In the genomic region with DNA sequence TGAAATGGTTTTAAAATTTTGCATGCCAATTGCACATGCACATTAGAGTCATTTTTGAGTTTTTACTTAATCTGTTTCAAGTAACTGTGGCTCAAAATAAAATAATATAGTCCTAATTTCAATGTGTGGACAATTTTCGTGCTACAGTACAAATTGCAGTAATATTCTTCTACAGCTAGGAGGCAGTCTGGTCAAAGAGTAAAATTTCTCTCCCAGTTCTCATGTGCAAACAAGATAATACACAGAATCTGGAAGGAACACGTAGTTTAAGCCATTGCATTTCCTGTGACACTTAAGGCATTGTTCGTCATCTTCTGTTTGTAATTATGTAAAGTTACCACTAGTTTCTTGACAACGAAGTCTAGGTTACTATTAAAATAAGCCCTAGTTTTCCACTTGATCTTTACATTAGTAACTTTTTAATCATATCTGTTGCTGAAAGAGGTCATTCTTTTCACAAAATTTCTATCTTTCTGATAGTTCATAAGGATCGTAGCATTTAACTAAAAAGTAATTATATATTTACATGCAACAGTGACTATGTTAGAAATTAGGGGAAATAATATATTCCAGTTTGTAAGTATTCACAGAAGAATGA, we compare ENCODE assay signal across 9 cellular contexts. TPM values are rescaled to one million over a fixed set of nuclear protein-coding genes. Genes with fewer than 3 reads are reported as not detected.
DNase-seq lines count a peak whose midpoint lies in the region; ATAC-seq lines count a peak whose summit lies in the region.
"Had no signal": no experiment of that assay in that cellular context is flagged by ENCODE, and none has a peak within 500 bp of the region (broad histone marks: within the 10 kb centered on the region; RNA-seq: fewer than 3 reads in every experiment).

No MANE protein-coding gene starts in this region.

- WGBS in aorta, 2 donors: 39% methylated on average over 5 of the region's 5 CpGs

- H3K4me1 Mint-ChIP-seq in activated CD4-positive, alpha-beta T cell treated with anti-CD3 and anti-CD28 coated beads, Interleukin-2, amount 10 ng/mL, durations not matched to agents 7 days and 5 days: peaks cover 13% of the 10 kb centered on the region

- H3K27ac Mint-ChIP-seq in activated CD4-positive, alpha-beta T cell treated with anti-CD3 and anti-CD28 coated beads, Interleukin-2, amount 10 ng/mL, durations not matched to agents 7 days and 5 days: no peak overlapping the region

- H3K4me3 ChIP-seq in aorta (ENCODE audit: low read length in 2 of 2): no peak overlapping the region

- H3K27me3 Mint-ChIP-seq in activated CD4-positive, alpha-beta T cell treated with anti-CD3 and anti-CD28 coated beads, Interleukin-2, amount 10 ng/mL, durations not matched to agents 7 days and 5 days: no peaks in the 10 kb centered on the region

- H3K36me3 ChIP-seq in aorta (ENCODE audit: control insufficient read depth in 1 of 2, insufficient read depth in 2 of 2, low read length in 1 of 2): no peaks in the 10 kb centered on the region

- H3K36me3 Mint-ChIP-seq in activated CD4-positive, alpha-beta T cell treated with anti-CD3 and anti-CD28 coated beads, Interleukin-2, amount 10 ng/mL, durations not matched to agents 7 days and 5 days (ENCODE audit: low read depth): peaks cover 17% of the 10 kb centered on the region

- ATAC-seq in HG03060 (IDR thresholded peaks at IDR 0.05; ENCODE audit: low read depth, unreplicated experiment) (peak; percentile 46), left lobe of liver (peak; percentile 58), aorta (ENCODE audit: low FRiP score) (peak; percentile 79)

- no peaks in the 10 kb centered on the region for H3K9me3 ChIP-seq in aorta (ENCODE audit: control insufficient read depth, low read length)

- peak; percentile 24 for DNase-seq in activated CD4-positive, alpha-beta T cell treated with anti-CD3 and anti-CD28 coated beads, Interleukin-2, amount 10 ng/mL, durations not matched to agents 7 days and 5 days
- no peak for DNase-seq in activated CD4-positive, alpha-beta T cell treated with anti-CD3 and anti-CD28 coated beads for 4 hours
- DNase-seq in NCI-H748 (lab: John Stamatoyannopoulos, UW; ENCODE audit: unreplicated experiment) (peak; percentile 44), brain pericyte (ENCODE audit: low read depth, low spot score) (peak; percentile 13), left lobe of liver (ENCODE audit: low spot score) (no peak), aorta (no peak), GM19240 (ENCODE audit: insufficient read length, low spot score) (no peak)

- H3K27me3 ChIP-seq in aorta (ENCODE audit: control insufficient read depth in 1 of 2, insufficient read depth in 2 of 2, low read length in 1 of 2): no peaks in the 10 kb centered on the region

- CTCF ChIA-PET in activated CD4-positive, alpha-beta T cell treated with anti-CD3 and anti-CD28 coated beads, Interleukin-2, amount 10 ng/mL, durations not matched to agents 7 days and 5 days (lab: Charles Lee): interaction anchor here (0.6 to 1.4 kb wide), 2 partner anchors 364 to 430 kb away, joined by 3 read pairs; no protein-coding TSS in a partner anchor

- no peak overlapping the region for H3K4me3 Mint-ChIP-seq in activated CD4-positive, alpha-beta T cell treated with anti-CD3 and anti-CD28 coated beads, Interleukin-2, amount 10 ng/mL, durations not matched to agents 7 days and 5 days

- no peaks in the 10 kb centered on the region for H3K4me1 ChIP-seq in aorta (ENCODE audit: control insufficient read depth in 1 of 2, insufficient read depth in 2 of 2, low read length in 2 of 2)

- intact Hi-C loops in aorta (cut with DNase I): loop anchor here (10.0 kb wide), 1 partner anchor 580 kb away; no protein-coding TSS in a partner anchor

- H3K27ac ChIP-seq in aorta (ENCODE audit: low read depth in 1 of 2, low read length in 2 of 2): no peak overlapping the region

- POLR2A ChIA-PET in activated CD4-positive, alpha-beta T cell treated with anti-CD3 and anti-CD28 coated beads, Interleukin-2, amount 10 ng/mL, durations not matched to agents 7 days and 5 days (lab: Charles Lee): no interaction called here

- no peaks in the 10 kb centered on the region for H3K9me3 Mint-ChIP-seq in activated CD4-positive, alpha-beta T cell treated with anti-CD3 and anti-CD28 coated beads, Interleukin-2, amount 10 ng/mL, durations not matched to agents 7 days and 5 days

RNA-seq across cellular contexts. Expression of a gene that starts 28.9 kb away (rescaled TPM):
- total RNA-seq in activated CD4-positive, alpha-beta T cell treated with anti-CD3 and anti-CD28 coated beads, Interleukin-2, amount 10 ng/mL, durations not matched to agents 7 days and 5 days: 10 to 100 TPM; 12.4 to 13.3 TPM
- total RNA-seq in left lobe of liver (12.3 TPM), aorta (10 to 100 TPM; 18.2 to 22.6 TPM)
- polyA plus RNA-seq in aorta: 10 to 100 TPM in 1 of 2 donors, 1 to 10 TPM in 1; 6.0 to 14.9 TPM

RNA-seq across cellular contexts. Expression of a gene that starts 29.5 kb away (rescaled TPM):
- 100 to 1,000 TPM; 165 to 167 TPM for total RNA-seq in activated CD4-positive, alpha-beta T cell treated with anti-CD3 and anti-CD28 coated beads, Interleukin-2, amount 10 ng/mL, durations not matched to agents 7 days and 5 days
- total RNA-seq in left lobe of liver (27.2 TPM), aorta (100 to 1,000 TPM in 1 of 2 donors, 10 to 100 TPM in 1; 86.2 to 113 TPM)
- polyA plus RNA-seq in aorta: 10 to 100 TPM in 1 of 2 donors, 1 to 10 TPM in 1; 7.5 to 29.7 TPM

RNA-seq across cellular contexts. Expression of a gene that starts 56.4 kb away (rescaled TPM):
- not detected for total RNA-seq in activated CD4-positive, alpha-beta T cell treated with anti-CD3 and anti-CD28 coated beads, Interleukin-2, amount 10 ng/mL, durations not matched to agents 7 days and 5 days
- total RNA-seq in left lobe of liver: not detected
- total RNA-seq in aorta: not detected
- not detected for polyA plus RNA-seq in aorta
- total RNA-seq: urinary bladder had no signal
- polyA plus RNA-seq: urinary bladder had no signal

Comparison
In these comparisons a context has a peak if more than half of its experiments do, and no peak if none do; other contexts are left out.
1. DNase-seq: peak in activated CD4-positive, alpha-beta T cell treated with anti-CD3 and anti-CD28 coated beads, Interleukin-2, amount 10 ng/mL, durations not matched to agents 7 days and 5 days (single experiment), NCI-H748 (single experiment) and brain pericyte (single experiment); none in activated CD4-positive, alpha-beta T cell treated with anti-CD3 and anti-CD28 coated beads for 4 hours (0 of 2), left lobe of liver (single experiment), aorta (0 of 2) and GM19240 (single experiment).
2. Peak in every context shown above with its lines, with median percentiles within 50 percentile points of each other: ATAC-seq.